Comparison of ENCODE assay signal across 1 cellular context in genomic region chr18:80011496-80012137, GRCh38. TPM values are rescaled to one million over a fixed set of nuclear protein-coding genes. Genes with fewer than 3 reads are reported as not detected.
"Had no signal": no experiment of that assay in that cellular context is flagged by ENCODE, and none has a peak within 500 bp of the region (broad histone marks: within the 10 kb centered on the region; RNA-seq: fewer than 3 reads in every experiment).

No MANE protein-coding gene starts in this region.

RNA-seq across cellular contexts. Expression of gene HSBP1L1, which starts 47.2 kb away (rescaled TPM):
- total RNA-seq: SJCRH30 had no signal
